9 cellular contexts compared by ENCODE assay signal in genomic region chr3:44554626-44555592, GRCh38. TPM values are rescaled to one million over a fixed set of nuclear protein-coding genes. Genes with fewer than 3 reads are reported as not detected.
A peak's percentile ranks its signal among the peaks of the same experiment; 100 is the strongest.
DNase-seq lines count a peak whose midpoint lies in the region; ATAC-seq, FAIRE-seq and TF ChIP-seq lines count a peak whose summit lies in the region.
"Had no signal": no experiment of that assay in that cellular context is flagged by ENCODE, and none has a peak within 500 bp of the region (broad histone marks: within the 10 kb centered on the region; RNA-seq: fewer than 3 reads in every experiment).

Gene ZKSCAN7, plus strand, starts transcription at chr3:44555193. Its CDS starts 1,855 bp downstream, at chr3:44557048.

- peak within 1 kb of the TSS; percentile 88 for H3K4me2 ChIP-seq in DOHH2 (ENCODE audit: low read length)

- peaks cover 12% of the 10 kb centered on the region for H3K36me3 ChIP-seq in DOHH2 (ENCODE audit: control insufficient read depth, low read length)

- no peaks in the 10 kb centered on the region for H3K27me3 ChIP-seq in DOHH2 (ENCODE audit: control insufficient read depth, low read length)

- no peak for FAIRE-seq in D721Med (lab: Jason Lieb, UNC)
- FAIRE-seq: colon had no signal

- peak within 1 kb of the TSS; percentile 90 for H3K4me3 Mint-ChIP-seq in activated T-cell treated with anti-CD3 and anti-CD28 coated beads, Interleukin-2, amount 50 U/mL, for 4 hours

- peaks cover 5% of the 10 kb centered on the region for H3K9me3 Mint-ChIP-seq in activated T-cell treated with anti-CD3 and anti-CD28 coated beads, Interleukin-2, amount 50 U/mL, for 4 hours

- H3K27me3 Mint-ChIP-seq in activated T-cell treated with anti-CD3 and anti-CD28 coated beads, Interleukin-2, amount 50 U/mL, for 4 hours (ENCODE audit: low read depth): no peaks in the 10 kb centered on the region

- H3K4me3 ChIP-seq in DOHH2 (ENCODE audit: low read length): peak within 1 kb of the TSS; percentile 91

- H3K4me1 ChIP-seq in DOHH2 (ENCODE audit: control insufficient read depth, low read length): peaks cover 16% of the 10 kb centered on the region

- peaks cover 12% of the 10 kb centered on the region for H3K36me3 Mint-ChIP-seq in activated T-cell treated with anti-CD3 and anti-CD28 coated beads, Interleukin-2, amount 50 U/mL, for 4 hours (ENCODE audit: insufficient read depth)

- H3K4me1 Mint-ChIP-seq in activated T-cell treated with anti-CD3 and anti-CD28 coated beads, Interleukin-2, amount 50 U/mL, for 4 hours (ENCODE audit: low read depth): peaks cover 19% of the 10 kb centered on the region

- ATAC-seq in GM21786 (IDR thresholded peaks at IDR 0.05; ENCODE audit: unreplicated experiment): peak; percentile 62
- peak; percentile 76 for ATAC-seq in activated T-cell treated with anti-CD3 and anti-CD28 coated beads, Interleukin-2, amount 50 U/mL, for 4 hours
- ATAC-seq in esophagus mucosa: peak; percentile 50

- H3K79me2 ChIP-seq in DOHH2 (ENCODE audit: control insufficient read depth, low read length): peaks cover 12% of the 10 kb centered on the region

- H3K27ac ChIP-seq in DOHH2 (ENCODE audit: low read depth, low read length): peak within 1 kb of the TSS; percentile 9; the same call in 1 of the 2 replicates

- H3K9me2 ChIP-seq in DOHH2 (replicated peaks; ENCODE audit: control insufficient read depth, low read length): no peaks in the 10 kb centered on the region

- no peak for TF ChIP-seq CTCF in DOHH2 (IDR thresholded peaks at IDR 0.05; ENCODE audit: low read depth, low read length, poor library complexity, severe bottlenecking)
- TF ChIP-seq CTCF in D721Med (IDR thresholded peaks at IDR 0.05; ENCODE audit: insufficient read depth, missing control alignments): no peak

- H3F3A ChIP-seq in DOHH2 (ENCODE audit: control insufficient read depth, insufficient read depth): no peaks in the 10 kb centered on the region

- H3K9me3 ChIP-seq in DOHH2 (ENCODE audit: control insufficient read depth, insufficient read depth, low read length): 0 out of 2 replicates have a peak, but pooled peaks cover 3% of the 10 kb centered on the region

- no peaks in the 10 kb centered on the region for H4K20me1 ChIP-seq in DOHH2 (ENCODE audit: control insufficient read depth, insufficient read depth, low read depth, low read length)

- DNase-seq in NCI-H345 (lab: John Stamatoyannopoulos, UW) (peak; percentile 74), mucosa of gallbladder (ENCODE audit: low spot score) (peak; percentile 53), D721Med (ENCODE audit: insufficient read length, low spot score) (no peak)
- peak; percentile 50 for DNase-seq in activated T-cell treated with anti-CD3 and anti-CD28 coated beads, Interleukin-2, amount 50 U/mL, for 4 hours
- DNase-seq in stimulated activated CD8-positive, alpha-beta memory T cell treated with anti-CD3 and anti-CD28 coated beads, Interleukin-4, amount 100 ng/mL, for 24 hours (ENCODE audit: low read depth): peak; percentile 48

RNA-seq across cellular contexts. Expression of gene ZKSCAN7, which starts in this region (rescaled TPM):
- 1 to 10 TPM; 2.0 to 2.3 (median 2.0) TPM for total RNA-seq in activated T-cell treated with anti-CD3 and anti-CD28 coated beads, Interleukin-2, amount 50 U/mL, for 4 hours
- 0.76 TPM for total RNA-seq in esophagus mucosa
- total RNA-seq in mucosa of gallbladder: 6.4 TPM

Comparison
In these comparisons a context has a peak if more than half of its experiments do, and no peak if none do; other contexts are left out.
1. Peak in ATAC-seq in esophagus mucosa; RNA of the gene not detected or under 1 TPM.